1 cellular context compared by ENCODE assay signal in genomic region chr5:93246093-93246855, GRCh38.
TF ChIP-seq lines count a peak whose summit lies in the region.

No MANE protein-coding gene starts in this region.

TF ChIP-seq in HepG2, 621 proteins besides CTCF, POLR2A, EP300 and RAD21 (continued from another document and continues in another):
- peak; percentile 94 for TF ChIP-seq ZBTB37 (CRISPR knock-in tag; IDR thresholded peaks at IDR 0.05)
- TF ChIP-seq KLF6 (CRISPR knock-in tag; IDR thresholded peaks at IDR 0.05): peak; percentile 89
- TF ChIP-seq SPEN (CRISPR knock-in tag; IDR thresholded peaks at IDR 0.05; ENCODE audit: low read depth): peak; percentile 73; the same call in 1 of the 2 replicates
- no peak for TF ChIP-seq ZNF83 (CRISPR knock-in tag; IDR thresholded peaks at IDR 0.05; ENCODE audit: borderline replicate concordance)
- peak; percentile 92; the same call in 1 of the 2 replicates for TF ChIP-seq ZNF431 (CRISPR knock-in tag; IDR thresholded peaks at IDR 0.05; ENCODE audit: borderline replicate concordance, low read depth)
- TF ChIP-seq KDM6A (CRISPR knock-in tag; IDR thresholded peaks at IDR 0.05; ENCODE audit: low read depth): peak; percentile 93
- no peak for TF ChIP-seq MXD3 (CRISPR knock-in tag; IDR thresholded peaks at IDR 0.05)
- TF ChIP-seq ZGPAT (CRISPR knock-in tag; IDR thresholded peaks at IDR 0.05): peak; percentile 98
- TF ChIP-seq GMEB2 (CRISPR knock-in tag; IDR thresholded peaks at IDR 0.05; ENCODE audit: low read depth): no peak
- TF ChIP-seq JUNB (CRISPR knock-in tag; IDR thresholded peaks at IDR 0.05; ENCODE audit: borderline replicate concordance): peak; percentile 68; the same call in 1 of the 2 replicates
- peak; percentile 44 for TF ChIP-seq ZEB1 (IDR thresholded peaks at IDR 0.05; ENCODE audit: insufficient replicate concordance, low read depth)
- TF ChIP-seq ELF4 (CRISPR knock-in tag; IDR thresholded peaks at IDR 0.05; ENCODE audit: borderline replicate concordance): peak; percentile 60; the same call in 1 of the 2 replicates
- no peak for TF ChIP-seq AFF4 (CRISPR knock-in tag; IDR thresholded peaks at IDR 0.05)
- peak; percentile 96; the same call in 1 of the 2 replicates for TF ChIP-seq EHMT2 (IDR thresholded peaks at IDR 0.05; ENCODE audit: borderline replicate concordance, low read depth, low read length)
- peak; percentile 87 for TF ChIP-seq HNF1A (IDR thresholded peaks at IDR 0.05; ENCODE audit: low read depth)
- peak; percentile 92 for TF ChIP-seq HNF1A (CRISPR knock-in tag; IDR thresholded peaks at IDR 0.05; ENCODE audit: borderline replicate concordance)
- TF ChIP-seq ZNF207 (IDR thresholded peaks at IDR 0.05; ENCODE audit: borderline replicate concordance): no peak
- TF ChIP-seq CSRNP1 (CRISPR knock-in tag; IDR thresholded peaks at IDR 0.05): peak; percentile 86; the same call in 1 of the 2 replicates
- TF ChIP-seq KDM2A (CRISPR knock-in tag; IDR thresholded peaks at IDR 0.05; ENCODE audit: borderline replicate concordance, low read depth): peak; percentile 51; the same call in 1 of the 2 replicates
- no peak for TF ChIP-seq MAFK (conservative IDR thresholded peaks at IDR 0.05 in 1 of 2, IDR thresholded peaks at IDR 0.05 in 1 of 2; ENCODE audit: low read length in 2 of 2)
- TF ChIP-seq HNF1B (CRISPR knock-in tag; IDR thresholded peaks at IDR 0.05): peak; percentile 88
- TF ChIP-seq SALL2 (CRISPR knock-in tag; IDR thresholded peaks at IDR 0.05): peak; percentile 86
- no peak for TF ChIP-seq ZNF446 (CRISPR knock-in tag; IDR thresholded peaks at IDR 0.05)
- TF ChIP-seq HOXA9 (CRISPR knock-in tag; IDR thresholded peaks at IDR 0.05; ENCODE audit: borderline replicate concordance): no peak
- no peak for TF ChIP-seq EED (CRISPR knock-in tag; IDR thresholded peaks at IDR 0.05)
- TF ChIP-seq JUN (CRISPR knock-in tag; IDR thresholded peaks at IDR 0.05): peak; percentile 88
- peak; percentile 70 for TF ChIP-seq GATAD1 (CRISPR knock-in tag; IDR thresholded peaks at IDR 0.05)
- peak; percentile 95 for TF ChIP-seq ELF3 (CRISPR knock-in tag; IDR thresholded peaks at IDR 0.05)
- peak; percentile 98 for TF ChIP-seq TBX3 (IDR thresholded peaks at IDR 0.05; ENCODE audit: borderline replicate concordance)
- peak; percentile 73; the same call in 1 of the 2 replicates for TF ChIP-seq BRD4 (CRISPR knock-in tag; IDR thresholded peaks at IDR 0.05)
- no peak for TF ChIP-seq ZNF138 (CRISPR knock-in tag; IDR thresholded peaks at IDR 0.05; ENCODE audit: low read depth)
- peak; percentile 97; the same call in 1 of the 2 replicates for TF ChIP-seq ZNF792 (CRISPR knock-in tag; IDR thresholded peaks at IDR 0.05)
- peak; percentile 90 for TF ChIP-seq FOXA1 (IDR thresholded peaks at IDR 0.05)
- peak; percentile 99 for TF ChIP-seq FOXA1 (CRISPR knock-in tag; IDR thresholded peaks at IDR 0.05)
- no peak for TF ChIP-seq GLMP (CRISPR knock-in tag; IDR thresholded peaks at IDR 0.05; ENCODE audit: borderline replicate concordance)
- peak; percentile 90; the same call in 1 of the 2 replicates for TF ChIP-seq ZNF354B (CRISPR knock-in tag; IDR thresholded peaks at IDR 0.05)
- TF ChIP-seq ZSCAN5A (CRISPR knock-in tag; IDR thresholded peaks at IDR 0.05; ENCODE audit: borderline replicate concordance): peak; percentile 99
- peak; percentile 90 for TF ChIP-seq ERF (CRISPR knock-in tag; IDR thresholded peaks at IDR 0.05)
- TF ChIP-seq ZSCAN21 (CRISPR knock-in tag; IDR thresholded peaks at IDR 0.05; ENCODE audit: borderline replicate concordance): peak; percentile 95
- peak; percentile 84 for TF ChIP-seq ZNF24 (IDR thresholded peaks at IDR 0.05)
